ENCODE assay signal across 1 cellular context in genomic region chr5:119267958-119268386, GRCh38.
A peak's percentile ranks its signal among the peaks of the same experiment; 100 is the strongest.
TF ChIP-seq lines count a peak whose summit lies in the region.

No MANE protein-coding gene starts in this region.

TF ChIP-seq in K562, 482 proteins besides CTCF, POLR2A, EP300 and RAD21 (continued from another document and continues in another):
- no peak for TF ChIP-seq ZBTB40 (IDR thresholded peaks at IDR 0.05)
- TF ChIP-seq ZBTB40 (CRISPR knock-in tag; IDR thresholded peaks at IDR 0.05), result no peak
- TF ChIP-seq ZNF280A (IDR thresholded peaks at IDR 0.05; ENCODE audit: low read depth, partially characterized antibody), result no peak
- TF ChIP-seq CXXC5 (CRISPR knock-in tag; IDR thresholded peaks at IDR 0.05), result no peak
- TF ChIP-seq BRCA1 (IDR thresholded peaks at IDR 0.05), result no peak
- TF ChIP-seq BRCA1 (CRISPR knock-in tag; IDR thresholded peaks at IDR 0.05), result no peak
- no peak for TF ChIP-seq HIVEP1 (CRISPR knock-in tag; IDR thresholded peaks at IDR 0.05)
- no peak for TF ChIP-seq THAP7 (CRISPR knock-in tag; IDR thresholded peaks at IDR 0.05)
- no peak for TF ChIP-seq ARID3B (CRISPR knock-in tag; IDR thresholded peaks at IDR 0.05; ENCODE audit: borderline replicate concordance)
- no peak for TF ChIP-seq ID3 (CRISPR knock-in tag; IDR thresholded peaks at IDR 0.05)
- TF ChIP-seq ID3 (tag; IDR thresholded peaks at IDR 0.05), result peak; percentile 21; the same call in 1 of the 2 replicates
- no peak for TF ChIP-seq HDAC3 (IDR thresholded peaks at IDR 0.05; ENCODE audit: borderline replicate concordance, partially characterized antibody)
- TF ChIP-seq PTBP1 (IDR thresholded peaks at IDR 0.05; ENCODE audit: low read depth, low read length), result no peak
- TF ChIP-seq HDGF (IDR thresholded peaks at IDR 0.05), result no peak
- TF ChIP-seq YY1 (IDR thresholded peaks at IDR 0.05; ENCODE audit: borderline replicate concordance in 1 of 3, control insufficient read depth in 1 of 3, extremely low read depth in 1 of 3, insufficient read depth in 3 of 3, insufficient read length in 1 of 3, insufficient replicate concordance in 2 of 3, low read depth in 1 of 3, low read length in 2 of 3), result peak in 1 of 3 experiments; percentile 48
- no peak for TF ChIP-seq REST (CRISPR knock-in tag; IDR thresholded peaks at IDR 0.05; ENCODE audit: low read depth)
- TF ChIP-seq HBP1 (CRISPR knock-in tag; IDR thresholded peaks at IDR 0.05), result no peak
- TF ChIP-seq ZNF785 (CRISPR knock-in tag; IDR thresholded peaks at IDR 0.05), result no peak
- TF ChIP-seq RNF2 (IDR thresholded peaks at IDR 0.05), result no peak
- no peak for TF ChIP-seq IRF2 (CRISPR knock-in tag; IDR thresholded peaks at IDR 0.05)
- TF ChIP-seq GATA2 (CRISPR knock-in tag; IDR thresholded peaks at IDR 0.05), result no peak
- TF ChIP-seq PKNOX1 (IDR thresholded peaks at IDR 0.05), result no peak
- TF ChIP-seq ZNF143 (CRISPR knock-in tag; IDR thresholded peaks at IDR 0.05), result no peak
- no peak for TF ChIP-seq VEZF1 (CRISPR knock-in tag; IDR thresholded peaks at IDR 0.05)
- TF ChIP-seq TFAP4 (CRISPR knock-in tag; IDR thresholded peaks at IDR 0.05; ENCODE audit: borderline replicate concordance), result no peak
- no peak for TF ChIP-seq HMG20A (CRISPR knock-in tag; conservative IDR thresholded peaks at IDR 0.05)
- no peak for TF ChIP-seq FOXO4 (CRISPR knock-in tag; IDR thresholded peaks at IDR 0.05)
- TF ChIP-seq CEBPG (CRISPR knock-in tag; IDR thresholded peaks at IDR 0.05), result no peak
- TF ChIP-seq CEBPG (tag; conservative IDR thresholded peaks at IDR 0.05 in 1 of 2, IDR thresholded peaks at IDR 0.05 in 1 of 2), result no peak
- no peak for TF ChIP-seq STAT5A (IDR thresholded peaks at IDR 0.05; ENCODE audit: borderline replicate concordance, low read length)
- TF ChIP-seq DDX20 (tag; IDR thresholded peaks at IDR 0.05; ENCODE audit: low read depth), result no peak
